ENCODE assay signal across 21 cellular contexts in genomic region chr4:25330335-25330734, GRCh38. TPM values are rescaled to one million over a fixed set of nuclear protein-coding genes. Genes with fewer than 3 reads are reported as not detected.
DNase-seq lines count a peak whose midpoint lies in the region; ATAC-seq, FAIRE-seq and TF ChIP-seq lines count a peak whose summit lies in the region.
"Had no signal": no experiment of that assay in that cellular context is flagged by ENCODE, and none has a peak within 500 bp of the region (broad histone marks: within the 10 kb centered on the region; RNA-seq: fewer than 3 reads in every experiment).

No MANE protein-coding gene starts in this region.

- WGBS in small intestine, 3 donors, result 89 to 92% (median 90%) methylated on average over 1 of the region's 1 CpG

- H3K4me3 ChIP-seq in thoracic aorta (peak overlapping the region; percentile 64), A673 (ENCODE audit: low read depth, low read length, poor library complexity, severe bottlenecking) (no peak overlapping the region), small intestine (ENCODE audit: low read depth in 1 of 2, low read length in 2 of 2) (no peak overlapping the region)
- H3K4me3 ChIP-seq: A549 had no signal

- FAIRE-seq in small intestine (lab: Jason Lieb, UNC), result no peak
- FAIRE-seq: A549, colon had no signal

- CTCF ChIA-PET in A673 (lab: Charles Lee), result no interaction called here

- TF ChIP-seq CTCF in thoracic aorta (IDR thresholded peaks at IDR 0.05) (no peak), A673 (conservative IDR thresholded peaks at IDR 0.05; ENCODE audit: low read depth, low read length) (no peak)

- no peaks in the 10 kb centered on the region for H3K27me3 Mint-ChIP-seq in activated T-cell treated with anti-CD3 and anti-CD28 coated beads, Interleukin-2, amount 50 U/mL, for 72 hours (ENCODE audit: low read depth)
- H3K27me3 Mint-ChIP-seq in effector memory CD8-positive, alpha-beta T cell, result no peaks in the 10 kb centered on the region
- H3K27me3 Mint-ChIP-seq: activated B cell treated with CpG ODN at 0.5 μM for 24 hours, type B pancreatic cell had no signal

- BruUV-seq in A673 (replicated peaks; lab: Mats Ljungman, UMichigan), result no TSS peak

- intact Hi-C loops in A673 (cut with micrococcal nuclease; ENCODE audit: unreplicated experiment), result no loop called here

- no peaks in the 10 kb centered on the region for H3K27me3 ChIP-seq in thoracic aorta (replicated peaks; ENCODE audit: insufficient read depth)
- no peaks in the 10 kb centered on the region for H3K27me3 ChIP-seq in A673 (replicated peaks; ENCODE audit: insufficient read depth, low read depth, low read length, poor library complexity)
- no peaks in the 10 kb centered on the region for H3K27me3 ChIP-seq in small intestine (ENCODE audit: control insufficient read depth in 2 of 2, insufficient read depth in 2 of 2, low read length in 2 of 2)
- H3K27me3 ChIP-seq: brain microvascular endothelial cell had no signal

- H3K27ac Mint-ChIP-seq in activated T-cell treated with anti-CD3 and anti-CD28 coated beads, Interleukin-2, amount 50 U/mL, for 72 hours, result peak overlapping the region; percentile 99
- H3K27ac Mint-ChIP-seq in effector memory CD8-positive, alpha-beta T cell, result peak overlapping the region; percentile 97 to 99
- H3K27ac Mint-ChIP-seq: activated B cell treated with CpG ODN at 0.5 μM for 24 hours, type B pancreatic cell had no signal

- POLR2A ChIA-PET in A673 (lab: Charles Lee; ENCODE audit: low non-redundant PET), result no interaction called here

- no peak for ATAC-seq in activated T-cell treated with anti-CD3 and anti-CD28 coated beads, Interleukin-2, amount 50 U/mL, for 72 hours (replicated peaks in 1 of 2)
- ATAC-seq in effector memory CD8-positive, alpha-beta T cell (replicated peaks), result no peak
- no peak for ATAC-seq in thoracic aorta (ENCODE audit: insufficient number of reproducible peaks, low FRiP score, low read depth)
- no peak for ATAC-seq in GM18858 (IDR thresholded peaks at IDR 0.05; ENCODE audit: unreplicated experiment)
- ATAC-seq: A549 had no signal

- H3K36me3 ChIP-seq in KOPT-K1 (ENCODE audit: insufficient read depth, low read length) (no peaks in the 10 kb centered on the region; the same call in 1 of the 2 replicates), thoracic aorta (no peaks in the 10 kb centered on the region), A673 (ENCODE audit: insufficient read depth, low read length, poor library complexity, severe bottlenecking) (peaks cover 5% of the 10 kb centered on the region), small intestine (ENCODE audit: control insufficient read depth in 2 of 2, insufficient read depth in 2 of 2, low read length in 2 of 2) (no peaks in the 10 kb centered on the region)
- H3K36me3 ChIP-seq: brain microvascular endothelial cell had no signal

- peaks cover 0 to 4% of the 10 kb centered on the region in 2 donors for H3K36me3 Mint-ChIP-seq in activated T-cell treated with anti-CD3 and anti-CD28 coated beads, Interleukin-2, amount 50 U/mL, for 72 hours (ENCODE audit: insufficient read depth in 2 of 2)
- no peaks in the 10 kb centered on the region for H3K36me3 Mint-ChIP-seq in effector memory CD8-positive, alpha-beta T cell (ENCODE audit: insufficient read depth)
- H3K36me3 Mint-ChIP-seq: type B pancreatic cell had no signal

- peaks cover 18% of the 10 kb centered on the region for H3K4me1 Mint-ChIP-seq in activated T-cell treated with anti-CD3 and anti-CD28 coated beads, Interleukin-2, amount 50 U/mL, for 72 hours (ENCODE audit: low read depth)
- H3K4me1 Mint-ChIP-seq in effector memory CD8-positive, alpha-beta T cell (ENCODE audit: low read depth in 2 of 2), result peaks cover 14 to 16% of the 10 kb centered on the region in 2 donors

- H3K4me1 ChIP-seq in thoracic aorta (ENCODE audit: control insufficient read depth in 1 of 2, low read depth in 2 of 2) (peaks cover 7 to 19% of the 10 kb centered on the region in 2 donors), A673 (ENCODE audit: insufficient read depth, low read length, poor library complexity, severe bottlenecking) (no peaks in the 10 kb centered on the region), small intestine (ENCODE audit: control insufficient read depth in 2 of 2, insufficient read depth in 1 of 2, low read depth in 1 of 2, low read length in 1 of 2) (no peaks in the 10 kb centered on the region)
- H3K4me1 ChIP-seq: A549, Caco-2 had no signal

- H3K9me3 ChIP-seq in KOPT-K1 (ENCODE audit: insufficient read depth, low read length, poor library complexity, severe bottlenecking), result no peaks in the 10 kb centered on the region
- H3K9me3 ChIP-seq in thoracic aorta, result no peaks in the 10 kb centered on the region
- no peaks in the 10 kb centered on the region for H3K9me3 ChIP-seq in A673 (ENCODE audit: low read depth, low read length, poor library complexity, severe bottlenecking)
- H3K9me3 ChIP-seq in small intestine (ENCODE audit: control insufficient read depth, low read depth), result no peaks in the 10 kb centered on the region
- H3K9me3 ChIP-seq: A549, Caco-2 had no signal

- H3K27ac ChIP-seq in KOPT-K1 (ENCODE audit: low read depth, low read length, poor library complexity, severe bottlenecking) (peak overlapping the region; percentile 66), thoracic aorta (peak overlapping the region in 1 of 2 donors; percentile 70), A673 (ENCODE audit: low read depth, low read length, poor library complexity, severe bottlenecking) (no peak overlapping the region), small intestine (ENCODE audit: low read depth in 1 of 2, low read length in 1 of 2) (no peak overlapping the region)
- H3K27ac ChIP-seq: A549, brain microvascular endothelial cell had no signal

- DNase-seq in activated T-cell treated with anti-CD3 and anti-CD28 coated beads, Interleukin-2, amount 50 U/mL, for 72 hours, result no peak
- DNase-seq in activated T-cell treated with anti-CD3 and anti-CD28 coated beads, Interleukin-2, amount 50 U/mL, for 1 hour, result no peak
- no peak for DNase-seq in effector memory CD8-positive, alpha-beta T cell
- DNase-seq in thoracic aorta (ENCODE audit: low spot score) (no peak), A673 (ENCODE audit: low spot score) (no peak), small intestine (no peak)
- DNase-seq: activated B cell treated with CpG ODN at 0.5 μM for 24 hours; brain microvascular endothelial cell; Caco-2; DMS79 treated with DMSO at 0.1 percent for 48 hours; KG1; NCI-H1694; stimulated activated CD4-positive, alpha-beta T cell treated with anti-CD3 and anti-CD28 coated beads, Interleukin-4, amount 100 ng/mL, for 1 hour; stimulated activated naive CD4-positive, alpha-beta T cell treated with Interleukin-2 at 50 U/mL for 16 hours; T1000 had no signal

- H3K9me3 Mint-ChIP-seq in activated T-cell treated with anti-CD3 and anti-CD28 coated beads, Interleukin-2, amount 50 U/mL, for 72 hours, result no peaks in the 10 kb centered on the region
- H3K9me3 Mint-ChIP-seq in effector memory CD8-positive, alpha-beta T cell, result no peaks in the 10 kb centered on the region
- H3K9me3 Mint-ChIP-seq: activated B cell treated with CpG ODN at 0.5 μM for 24 hours; activated T-helper 1 cell treated with anti-CD3 and anti-CD28 coated beads, Interleukin-12 subunit alpha, Interleukin-12 subunit beta, Interleukin-2, Interleukin-4 antibody, amounts not matched to agents 30 ng/mL and 10 ng/mL and 1 ng/mL, durations not matched to agents 14 hours and 24 hours and 36 hours; type B pancreatic cell had no signal

- H3K4me3 Mint-ChIP-seq in activated T-cell treated with anti-CD3 and anti-CD28 coated beads, Interleukin-2, amount 50 U/mL, for 72 hours, result peak overlapping the region in 1 of 2 donors; percentile 90
- H3K4me3 Mint-ChIP-seq in effector memory CD8-positive, alpha-beta T cell, result no peak overlapping the region
- H3K4me3 Mint-ChIP-seq: activated B cell treated with CpG ODN at 0.5 μM for 24 hours, type B pancreatic cell had no signal

RNA-seq across cellular contexts. Expression of gene ZCCHC4, which starts 17.8 kb away (rescaled TPM):
- 10 to 100 TPM; 14.1 to 16.8 TPM for total RNA-seq in activated T-cell treated with anti-CD3 and anti-CD28 coated beads, Interleukin-2, amount 50 U/mL, for 72 hours
- total RNA-seq in thoracic aorta (10 to 100 TPM in 1 of 2 donors, 1 to 10 TPM in 1; 8.1 to 14.1 TPM), A673 (2021) (17.7 and 18.0 TPM in 2 replicates)
- 1 to 10 TPM; 3.5 to 5.0 (median 4.0) TPM for polyA plus RNA-seq in small intestine

RNA-seq across cellular contexts. Expression of gene ANAPC4, which starts 46.7 kb away (rescaled TPM):
- total RNA-seq in activated T-cell treated with anti-CD3 and anti-CD28 coated beads, Interleukin-2, amount 50 U/mL, for 72 hours, result 10 to 100 TPM; 37.9 to 43.2 TPM
- total RNA-seq in thoracic aorta (10 to 100 TPM; 41.0 to 41.1 TPM), A673 (2021) (37.9 and 42.8 TPM in 2 replicates)
- polyA plus RNA-seq in small intestine, result 10 to 100 TPM; 15.8 to 25.0 (median 16.5) TPM
